ENCODE assay signal across 1 cellular context in the genomic region with DNA sequence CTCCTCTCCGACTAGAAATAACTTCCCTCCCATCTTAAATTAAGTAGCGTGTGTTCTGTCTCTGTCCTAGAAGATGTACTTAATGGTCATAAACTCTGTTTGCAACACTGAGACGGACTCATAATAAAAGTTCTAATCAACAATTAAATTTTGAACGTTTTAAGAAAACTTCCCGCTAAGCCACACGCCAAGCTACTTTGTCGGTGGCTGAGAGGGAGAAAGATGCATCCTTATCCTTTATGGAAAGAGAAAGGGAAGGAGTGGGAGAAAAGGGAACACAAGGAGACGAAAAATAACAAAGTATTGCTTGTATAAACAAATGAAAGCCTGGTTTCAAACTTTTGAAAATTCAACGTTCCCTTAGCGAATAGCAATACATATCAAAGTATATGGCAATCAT.
TF ChIP-seq lines count a peak whose summit lies in the region.

No MANE protein-coding gene starts in this region.

TF ChIP-seq in H1, 55 proteins besides CTCF, POLR2A, EP300 and RAD21:
- no peak for TF ChIP-seq POLR2AphosphoS5 (IDR thresholded peaks at IDR 0.05; ENCODE audit: low read depth, low read length)
- no peak for TF ChIP-seq SIRT6 (IDR thresholded peaks at IDR 0.05; ENCODE audit: low read length)
- no peak for TF ChIP-seq RFX5 (IDR thresholded peaks at IDR 0.05; ENCODE audit: borderline replicate concordance, low read depth, low read length)
- no peak for TF ChIP-seq JUND (IDR thresholded peaks at IDR 0.05; ENCODE audit: low read length)
- no peak for TF ChIP-seq EGR1 (IDR thresholded peaks at IDR 0.05; ENCODE audit: borderline replicate concordance, low read depth, low read length)
- TF ChIP-seq CTBP2 (IDR thresholded peaks at IDR 0.05; ENCODE audit: borderline replicate concordance, insufficient read depth, insufficient read length, low read length): no peak
